In the genomic region with DNA sequence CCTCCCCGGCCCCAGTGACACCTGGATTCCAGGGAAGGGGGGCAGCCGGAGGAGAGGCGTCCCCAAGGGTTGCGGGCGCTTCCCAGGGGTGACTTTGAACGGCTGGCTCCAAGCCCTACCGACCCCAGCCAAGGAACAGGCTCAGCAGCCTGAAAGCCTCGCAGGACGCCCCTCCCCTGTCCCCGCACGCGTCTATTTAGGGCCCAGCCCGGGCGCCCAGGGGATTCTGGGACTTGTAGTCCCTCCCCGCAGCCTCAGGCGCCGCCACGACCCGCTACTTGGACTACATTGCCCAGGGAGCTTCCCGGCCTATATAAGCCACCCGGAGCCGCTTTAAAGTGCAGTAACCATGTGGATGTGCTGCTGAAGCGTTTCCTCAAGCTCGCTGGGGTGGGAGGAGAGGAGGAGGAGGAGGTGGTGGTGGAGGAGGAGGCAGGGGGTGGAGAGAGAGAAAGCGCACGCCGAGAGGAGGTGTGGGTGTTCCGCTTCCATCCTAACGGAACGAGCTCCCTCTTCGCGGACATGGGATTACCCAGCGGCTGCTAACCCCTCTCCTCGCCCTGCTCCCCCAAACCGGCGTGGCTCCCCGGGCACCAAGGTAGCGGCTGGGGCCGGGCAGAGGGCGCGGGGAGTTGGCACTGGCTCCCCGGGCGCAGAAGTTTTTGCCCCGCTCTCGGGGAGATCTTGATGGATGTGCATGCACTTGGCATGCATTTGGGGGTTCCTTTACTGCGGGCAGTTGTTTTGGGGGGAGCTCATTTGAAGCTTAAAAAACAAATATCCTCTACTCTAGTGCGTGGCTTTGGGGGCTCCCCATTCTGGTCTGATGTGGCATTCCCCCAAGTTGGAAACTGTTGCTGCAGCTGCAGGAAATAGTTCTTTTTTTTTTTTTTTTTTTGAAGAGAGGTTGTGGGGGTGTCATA, we compare ENCODE assay signal across 1 cellular context.
A peak's percentile ranks its signal among the peaks of the same experiment; 100 is the strongest.
TF ChIP-seq lines count a peak whose summit lies in the region.

ITPR1 (plus strand) TSS at position 341 of the 923 bp plus-strand sequence. CDS start 23,144 bp downstream, outside the sequence.

TF ChIP-seq in H1, 55 proteins besides CTCF, POLR2A, EP300 and RAD21:
- peak; percentile 99 for TF ChIP-seq TBP (IDR thresholded peaks at IDR 0.05; ENCODE audit: low read depth, low read length)
- no peak for TF ChIP-seq CTBP2 (IDR thresholded peaks at IDR 0.05; ENCODE audit: borderline replicate concordance, insufficient read depth, insufficient read length, low read length)
- 0 out of 2 replicates have a peak, but pooled peaks have one; percentile 10 for TF ChIP-seq NRF1 (IDR thresholded peaks at IDR 0.05; ENCODE audit: low read depth, low read length)
- no peak for TF ChIP-seq GABPA (IDR thresholded peaks at IDR 0.05; ENCODE audit: borderline replicate concordance, insufficient read depth, low read length)
- peak; percentile 75 for TF ChIP-seq KDM4A (IDR thresholded peaks at IDR 0.05; ENCODE audit: low read depth, low read length, severe bottlenecking)
- peak; percentile 52; the same call in 1 of the 2 replicates for TF ChIP-seq CHD2 (IDR thresholded peaks at IDR 0.05; ENCODE audit: low read length)
- peak; percentile 84 for TF ChIP-seq MAX (IDR thresholded peaks at IDR 0.05)
- no peak for TF ChIP-seq SAP30 (IDR thresholded peaks at IDR 0.05; ENCODE audit: insufficient read depth, insufficient replicate concordance, low read length)
- peak; percentile 77; the same call in 1 of the 2 replicates for TF ChIP-seq CREB1 (IDR thresholded peaks at IDR 0.05)
- TF ChIP-seq BRCA1 (IDR thresholded peaks at IDR 0.05; ENCODE audit: low read depth, low read length), result no peak
- TF ChIP-seq SIN3A (conservative IDR thresholded peaks at IDR 0.05 in 1 of 2, IDR thresholded peaks at IDR 0.05 in 1 of 2; ENCODE audit: low read depth in 1 of 2, low read length in 2 of 2), result peak in 1 of 2 experiments; percentile 15; a peak in 1 of 4 replicates
- peak; percentile 86 for TF ChIP-seq SIX5 (IDR thresholded peaks at IDR 0.05; ENCODE audit: low read depth, low read length)
- TF ChIP-seq GTF2F1 (IDR thresholded peaks at IDR 0.05; ENCODE audit: borderline replicate concordance, low read depth, low read length), result peak; percentile 82
- TF ChIP-seq USF2 (IDR thresholded peaks at IDR 0.05; ENCODE audit: low read length), result 0 out of 2 replicates have a peak, but pooled peaks have one; percentile 28
- peak; percentile 99 for TF ChIP-seq POLR2AphosphoS5 (IDR thresholded peaks at IDR 0.05; ENCODE audit: low read depth, low read length)
- 0 out of 2 replicates have a peak, but pooled peaks have one; percentile 20 for TF ChIP-seq SP1 (IDR thresholded peaks at IDR 0.05; ENCODE audit: low read depth, low read length)
- TF ChIP-seq KDM1A (IDR thresholded peaks at IDR 0.05; ENCODE audit: borderline replicate concordance, low read length), result peak; percentile 23; the same call in 1 of the 2 replicates
- peak; percentile 29; the same call in 1 of the 2 replicates for TF ChIP-seq EGR1 (IDR thresholded peaks at IDR 0.05; ENCODE audit: borderline replicate concordance, low read depth, low read length)
- no peak for TF ChIP-seq BACH1 (IDR thresholded peaks at IDR 0.05; ENCODE audit: low read length)
- TF ChIP-seq FOSL1 (IDR thresholded peaks at IDR 0.05; ENCODE audit: insufficient read depth, low read depth, low read length), result no peak
- 0 out of 2 replicates have a peak, but pooled peaks have one; percentile 14 for TF ChIP-seq ATF3 (IDR thresholded peaks at IDR 0.05; ENCODE audit: insufficient read depth, low read depth, low read length)
- peak; percentile 98 for TF ChIP-seq TAF7 (optimal IDR thresholded peaks at IDR 0.05; ENCODE audit: borderline replicate concordance, low read depth, low read length)
- peak; percentile 25; the same call in 1 of the 2 replicates for TF ChIP-seq PHF8 (conservative IDR thresholded peaks at IDR 0.05; ENCODE audit: low read depth, low read length)
- TF ChIP-seq SP4 (IDR thresholded peaks at IDR 0.05; ENCODE audit: low read length), result 0 out of 2 replicates have a peak, but pooled peaks have one; percentile 58
- TF ChIP-seq TAF1 (IDR thresholded peaks at IDR 0.05; ENCODE audit: low read depth, low read length), result peak; percentile 99
